ENCODE assay signal across 16 cellular contexts in the genomic region with DNA sequence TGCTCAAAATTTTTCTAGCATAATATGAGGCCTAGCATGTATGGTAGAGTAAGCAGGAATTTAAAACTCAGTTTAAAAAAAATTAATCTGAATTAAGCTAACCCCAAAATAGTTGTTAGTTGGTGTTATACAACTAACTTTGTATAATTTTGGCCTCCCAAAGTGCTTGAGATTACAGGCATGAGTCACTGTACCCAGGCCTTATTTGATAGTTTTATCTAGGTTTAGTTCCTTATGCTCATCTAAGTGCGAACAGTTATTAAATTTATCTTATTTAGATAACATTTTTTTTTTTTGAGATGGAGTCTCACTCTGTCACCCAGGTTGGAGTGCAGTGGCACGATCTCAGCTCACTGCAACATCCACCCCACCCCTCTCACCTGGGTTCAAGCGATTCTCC. TPM values are rescaled to one million over a fixed set of nuclear protein-coding genes. Genes with fewer than 3 reads are reported as not detected.
DNase-seq lines count a peak whose midpoint lies in the region; ATAC-seq and TF ChIP-seq lines count a peak whose summit lies in the region.
"Had no signal": no experiment of that assay in that cellular context is flagged by ENCODE, and none has a peak within 500 bp of the region (broad histone marks: within the 10 kb centered on the region; RNA-seq: fewer than 3 reads in every experiment).

No MANE protein-coding gene starts in this region.

- H3K4me1 ChIP-seq in SJSA1 (replicated peaks): peaks cover 27% of the 10 kb centered on the region
- H3K4me1 ChIP-seq in smooth muscle cell (ENCODE audit: low read depth): peaks cover 4% of the 10 kb centered on the region
- no peaks in the 10 kb centered on the region for H3K4me1 ChIP-seq in mucosa of descending colon (ENCODE audit: low read depth)

- H3K36me3 ChIP-seq in SJSA1 (no peaks in the 10 kb centered on the region), smooth muscle cell (ENCODE audit: low read depth) (no peaks in the 10 kb centered on the region), mucosa of descending colon (ENCODE audit: low read depth) (no peaks in the 10 kb centered on the region)

- H4K20me1 ChIP-seq in smooth muscle cell (ENCODE audit: low read depth): no peaks in the 10 kb centered on the region

- intact Hi-C loops in mucosa of descending colon (cut with DNase I, micrococcal nuclease): no loop called here

- peak; percentile 16 for DNase-seq in M059J (ENCODE audit: low read depth)
- no peak for DNase-seq in SJSA1 (ENCODE audit: low read depth in 1 of 2, low spot score in 2 of 2)
- peak; percentile 16 for DNase-seq in fibroblast of pulmonary artery (ENCODE audit: low read depth)
- DNase-seq in smooth muscle cell (lab: John Stamatoyannopoulos, UW; ENCODE audit: unreplicated experiment): no peak
- no peak for DNase-seq in NCI-H748 (lab: John Stamatoyannopoulos, UW; ENCODE audit: unreplicated experiment)
- no peak for DNase-seq in mucosa of descending colon
- DNase-seq: Caco-2; CD4-positive, CD25-positive, alpha-beta regulatory T cell; H9; KG1; NCI-H187; NCI-H526 treated with DMSO at 0.1 percent for 48 hours had no signal

- TF ChIP-seq CTCF in fibroblast of pulmonary artery (IDR thresholded peaks at IDR 0.05; ENCODE audit: low read length, missing control alignments) (no peak), smooth muscle cell (IDR thresholded peaks at IDR 0.05; ENCODE audit: borderline replicate concordance, insufficient read depth, poor library complexity, severe bottlenecking) (no peak), mucosa of descending colon (IDR thresholded peaks at IDR 0.05) (no peak)

- peak overlapping the region; percentile 24 for H3K9ac ChIP-seq in smooth muscle cell (ENCODE audit: low read depth)

- H3K27ac ChIP-seq in SJSA1: peak overlapping the region; percentile 43
- H3K27ac ChIP-seq in smooth muscle cell (ENCODE audit: low read depth): peak overlapping the region; percentile 91
- H3K27ac ChIP-seq: SK-N-MC had no signal

- no peaks in the 10 kb centered on the region for H3K27me3 ChIP-seq in SJSA1 (replicated peaks)
- peaks cover 5% of the 10 kb centered on the region for H3K27me3 ChIP-seq in smooth muscle cell (ENCODE audit: low read depth)

- H3K4me2 ChIP-seq in smooth muscle cell: no peak overlapping the region

- no peak for ATAC-seq in HG03095 (IDR thresholded peaks at IDR 0.05; ENCODE audit: unreplicated experiment)
- no peak for ATAC-seq in mucosa of descending colon
- ATAC-seq: Right ventricle myocardium inferior had no signal

- no peak overlapping the region for H3K4me3 ChIP-seq in SJSA1
- no peak overlapping the region for H3K4me3 ChIP-seq in fibroblast of pulmonary artery (replicated peaks; ENCODE audit: low read depth, low read length)
- H3K4me3 ChIP-seq in smooth muscle cell: no peak overlapping the region
- no peak overlapping the region for H3K4me3 ChIP-seq in mucosa of descending colon
- H3K4me3 ChIP-seq: SK-N-MC had no signal

- no peaks in the 10 kb centered on the region for H3K79me2 ChIP-seq in smooth muscle cell (ENCODE audit: low read depth)

- 87% methylated on average over 3 of the region's 3 CpGs for WGBS in smooth muscle cell (ENCODE audit: low lambda C conversion rate)

- no peak overlapping the region for H2AFZ ChIP-seq in smooth muscle cell (ENCODE audit: low read depth)

- H3K9me3 ChIP-seq in SJSA1 (replicated peaks) (no peaks in the 10 kb centered on the region), smooth muscle cell (replicated peaks; ENCODE audit: low read depth) (no peaks in the 10 kb centered on the region), mucosa of descending colon (no peaks in the 10 kb centered on the region)
- H3K9me3 ChIP-seq: Caco-2 had no signal

- peaks cover 7% of the 10 kb centered on the region for H3F3A ChIP-seq in smooth muscle cell (ENCODE audit: low read depth)

RNA-seq across cellular contexts. Expression of a gene that starts 7.7 kb away (rescaled TPM):
- total RNA-seq in M059J (2014; rRNA removed; shearing (Covaris generic)): 0.64 and 1.3 TPM in 2 replicates
- 1.2 and 2.1 TPM in 2 replicates for total RNA-seq in SJSA1 (2014; rRNA removed; shearing (Covaris generic))
- total RNA-seq in smooth muscle cell: 3.0 TPM in 1 of 2 replicates, not detected in the other
- polyA plus RNA-seq in smooth muscle cell: 0.33 and 0.34 TPM in 2 replicates
- total RNA-seq in mucosa of descending colon: 100 to 1,000 TPM in 1 of 3 donors, 10 to 100 TPM in 2; 69.4 to 114 (median 85.0) TPM
- polyA plus RNA-seq: CD4-positive, CD25-positive, alpha-beta regulatory T cell had no signal

RNA-seq across cellular contexts. Expression of a gene that starts 11.0 kb away (rescaled TPM):
- 0.22 TPM in 1 of 2 replicates, not detected in the other for total RNA-seq in M059J (2014; rRNA removed; shearing (Covaris generic))
- 0.16 TPM in 1 of 2 replicates, not detected in the other for total RNA-seq in SJSA1 (2014; rRNA removed; shearing (Covaris generic))
- total RNA-seq in smooth muscle cell: not detected in 2 replicates
- polyA plus RNA-seq in smooth muscle cell: not detected in 2 replicates
- under 1 TPM; 0.52 to 0.80 (median 0.60) TPM for total RNA-seq in mucosa of descending colon
- total RNA-seq: Caco-2, MCF 10A had no signal

RNA-seq across cellular contexts. Expression of a gene that starts 19.2 kb away (rescaled TPM):
- 1.0 TPM in 1 of 2 replicates, not detected in the other for total RNA-seq in M059J (2014; rRNA removed; shearing (Covaris generic))
- total RNA-seq in SJSA1 (2014; rRNA removed; shearing (Covaris generic)): 0.42 TPM in 1 of 2 replicates, not detected in the other
- total RNA-seq in smooth muscle cell (0.13 and 1.8 TPM in 2 replicates), mucosa of descending colon (1 to 10 TPM; 3.7 to 9.8 (median 7.1) TPM)
- 0.82 and 2.0 TPM in 2 replicates for polyA plus RNA-seq in smooth muscle cell
- total RNA-seq: MCF 10A had no signal
- polyA plus RNA-seq: CD4-positive, CD25-positive, alpha-beta regulatory T cell had no signal

Comparison
In these comparisons a context has a peak if more than half of its experiments do, and no peak if none do; other contexts are left out.
1. DNase-seq: peak in M059J (single experiment) and fibroblast of pulmonary artery (single experiment); none in SJSA1 (0 of 2), smooth muscle cell (single experiment), NCI-H748 (single experiment) and mucosa of descending colon (0 of 3).
2. RNA of a gene that starts 7.7 kb away (total RNA-seq): 69.4 to 114 TPM in mucosa of descending colon; 3.0 TPM in smooth muscle cell, 1.2 to 2.1 TPM in SJSA1 and 0.64 to 1.3 TPM in M059J; every median in the first group is over 10 times any median in the second.